In the genomic region with DNA sequence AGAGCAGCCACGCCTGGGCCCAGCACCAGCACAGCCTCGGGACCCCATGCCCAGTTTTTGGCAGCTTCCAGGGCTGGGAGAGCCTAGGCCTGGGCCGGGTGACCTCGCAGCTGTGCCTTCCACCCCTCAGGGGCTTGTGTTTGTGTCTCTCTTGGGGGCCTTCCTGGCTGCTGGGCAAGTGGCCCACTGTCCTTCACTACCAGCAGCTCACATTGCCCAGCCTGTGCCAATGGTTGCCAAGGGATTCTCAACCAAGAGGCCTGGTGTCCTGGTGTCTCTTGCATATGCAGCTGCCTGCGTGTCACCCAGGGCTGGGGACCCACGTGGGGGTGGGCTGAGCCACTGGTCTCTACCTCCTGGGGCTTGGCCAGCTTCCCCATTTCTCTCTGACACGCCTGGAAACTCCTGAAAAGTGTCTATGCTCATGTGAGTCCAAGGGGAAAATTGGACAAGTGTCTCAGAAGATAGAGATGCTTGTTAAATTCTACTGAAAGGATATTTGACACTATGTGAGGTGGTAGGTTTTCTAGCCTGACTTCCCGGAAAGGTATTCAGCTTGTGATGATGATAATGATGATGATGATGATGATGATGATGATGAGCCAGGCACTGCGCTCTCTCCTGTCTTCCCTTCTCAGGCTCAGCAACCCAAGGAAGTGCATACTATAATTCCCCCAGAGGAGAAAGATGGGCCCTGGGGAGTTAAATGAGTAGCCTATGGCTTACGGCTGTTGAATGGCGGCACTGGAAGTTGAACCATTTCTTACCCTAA, we compare ENCODE assay signal across 28 cellular contexts. TPM values are rescaled to one million over a fixed set of nuclear protein-coding genes. Genes with fewer than 3 reads are reported as not detected.
DNase-seq lines count a peak whose midpoint lies in the region; ATAC-seq, FAIRE-seq and TF ChIP-seq lines count a peak whose summit lies in the region.
"Had no signal": no experiment of that assay in that cellular context is flagged by ENCODE, and none has a peak within 500 bp of the region (broad histone marks: within the 10 kb centered on the region; RNA-seq: fewer than 3 reads in every experiment).

No MANE protein-coding gene starts in this region.

- POLR2A ChIA-PET in HepG2 (lab: Yijun Ruan, JAX) = no interaction called here

- H2BK120ac ChIP-seq in neuronal stem cell (ENCODE audit: low read depth, low read length) = no peak overlapping the region

- H3K27me3 ChIP-seq in HepG2 (ENCODE audit: control insufficient read depth in 1 of 2, insufficient read depth in 2 of 2, low read length in 2 of 2) (no peaks in the 10 kb centered on the region), right lobe of liver (no peaks in the 10 kb centered on the region), neuronal stem cell (ENCODE audit: control insufficient read depth in 3 of 3, insufficient read depth in 3 of 3, low read depth in 1 of 3, low read length in 3 of 3) (peaks cover 0 to 43% (median 10%) of the 10 kb centered on the region in 3 experiments), breast epithelium (peaks cover 0 to 22% of the 10 kb centered on the region in 2 donors)

- H3K4me1 ChIP-seq in HepG2 (ENCODE audit: insufficient read depth, low read length) = peaks cover 13% of the 10 kb centered on the region
- H3K4me1 ChIP-seq in right lobe of liver = peaks cover 0 to 15% (median 0%) of the 10 kb centered on the region in 4 donors
- peaks cover 2 to 10% of the 10 kb centered on the region in 2 donors for H3K4me1 ChIP-seq in neuronal stem cell (ENCODE audit: control insufficient read depth in 2 of 2, insufficient read depth in 1 of 2, low read depth in 1 of 2, low read length in 2 of 2)
- H3K4me1 ChIP-seq in breast epithelium = no peaks in the 10 kb centered on the region
- H3K4me1 ChIP-seq: A549 had no signal

- no peak overlapping the region for H2BK12ac ChIP-seq in neuronal stem cell (ENCODE audit: low read length)

- in situ Hi-C loops in HepG2 (cut with HindIII; ENCODE audit: extremely low pct_ligation_motif_present, low pct_unique_long_range_greater_than_20kb) = no loop called here

- H2AFZ ChIP-seq in HepG2 (ENCODE audit: low read length) = no peak overlapping the region
- no peak overlapping the region for H2AFZ ChIP-seq in neuronal stem cell (ENCODE audit: low read length)

- no peak for DNase-seq in HepG2 (ENCODE audit: low spot score)
- no peak for DNase-seq in right lobe of liver
- peak; percentile 25 for DNase-seq in RPMI7951 (ENCODE audit: low read depth)
- no peak for DNase-seq in neuronal stem cell (ENCODE audit: low spot score)
- DNase-seq in breast epithelium (ENCODE audit: low spot score in 2 of 2) = no peak
- no peak for DNase-seq in retina
- DNase-seq in COLO668 (lab: John Stamatoyannopoulos, UW; ENCODE audit: unreplicated experiment) = no peak
- DNase-seq: CD4-positive, alpha-beta memory T cell; DMS 273 treated with DMSO at 0.1 percent for 48 hours; DMS79; EL; GDM1; NCI-H1105; NCI-H1436 treated with DMSO at 0.1 percent for 48 hours; NCI-H187 treated with DMSO at 0.1 percent for 48 hours; NCI-H2171 treated with DMSO at 0.1 percent for 48 hours; NCI-H345; NCI-H524 treated with DMSO at 0.1 percent for 48 hours; NCI-H774; SHP77 treated with DMSO at 0.1 percent for 48 hours had no signal

- no peaks in the 10 kb centered on the region for H3K79me2 ChIP-seq in HepG2 (ENCODE audit: insufficient read depth, low read length)

- CTCF ChIA-PET in HepG2 (lab: Yijun Ruan, JAX; ENCODE audit: low intra/inter-chr PET ratio, low total read pairs) = no interaction called here

- H3K4ac ChIP-seq in neuronal stem cell (ENCODE audit: low read length) = no peak overlapping the region

- TF ChIP-seq POLR2A in HepG2 (IDR thresholded peaks at IDR 0.05; ENCODE audit: insufficient read depth in 1 of 2, low read depth in 2 of 2, low read length in 2 of 2) = no peak
- no peak for TF ChIP-seq POLR2A in right lobe of liver (IDR thresholded peaks at IDR 0.05)
- TF ChIP-seq POLR2A in breast epithelium (IDR thresholded peaks at IDR 0.05) = no peak

- peak overlapping the region; percentile 12 for H3K18ac ChIP-seq in neuronal stem cell (ENCODE audit: low read length)

- H4K91ac ChIP-seq in neuronal stem cell (ENCODE audit: low read depth, low read length, poor library complexity) = no peak overlapping the region

- H3K14ac ChIP-seq in neuronal stem cell (ENCODE audit: low read length) = no peak overlapping the region

- H3K36me3 ChIP-seq in HepG2 (replicated peaks in 1 of 2; ENCODE audit: control insufficient read depth in 1 of 2, insufficient read depth in 2 of 2, low read length in 2 of 2) (no peaks in the 10 kb centered on the region), right lobe of liver (no peaks in the 10 kb centered on the region), neuronal stem cell (replicated peaks in 1 of 2; ENCODE audit: control insufficient read depth in 2 of 2, insufficient read depth in 2 of 2, low read length in 2 of 2) (no peaks in the 10 kb centered on the region), breast epithelium (no peaks in the 10 kb centered on the region)

- TF ChIP-seq EP300 in HepG2 (IDR thresholded peaks at IDR 0.05; ENCODE audit: low read depth in 2 of 2, low read length in 2 of 2) (no peak), HepG2 (CRISPR knock-in tag; IDR thresholded peaks at IDR 0.05; ENCODE audit: borderline replicate concordance) (no peak)

- H2BK5ac ChIP-seq in neuronal stem cell (ENCODE audit: low read length) = no peak overlapping the region

- no peak overlapping the region for H3K23ac ChIP-seq in neuronal stem cell (ENCODE audit: low read depth, low read length, poor library complexity)

- no peak for TF ChIP-seq RAD21 in HepG2 (CRISPR knock-in tag; IDR thresholded peaks at IDR 0.05)

- H3K79me1 ChIP-seq in neuronal stem cell (ENCODE audit: low read depth, low read length) = no peaks in the 10 kb centered on the region

- ATAC-seq in HepG2 (no peak), right lobe of liver (no peak)
- ATAC-seq: A549, GM12878, HCT116 had no signal

- H3K27ac ChIP-seq in HepG2 (ENCODE audit: extremely low read length, insufficient read depth, low read length) (no peak overlapping the region), right lobe of liver (no peak overlapping the region), neuronal stem cell (replicated peaks; ENCODE audit: low read length) (no peak overlapping the region), breast epithelium (no peak overlapping the region)
- H3K27ac ChIP-seq: A549, KMS-11, RWPE1, SK-N-MC had no signal

- no peak for TF ChIP-seq CTCF in HepG2 (CRISPR knock-in tag; IDR thresholded peaks at IDR 0.05)
- no peak for TF ChIP-seq CTCF in right lobe of liver (IDR thresholded peaks at IDR 0.05)
- no peak for TF ChIP-seq CTCF in breast epithelium (IDR thresholded peaks at IDR 0.05)

- H3K9ac ChIP-seq in HepG2 (ENCODE audit: insufficient read depth, low read depth, low read length) = no peak overlapping the region
- peak overlapping the region; percentile 16 for H3K9ac ChIP-seq in neuronal stem cell (ENCODE audit: low read depth, low read length, poor library complexity)
- H3K9ac ChIP-seq: KMS-11 had no signal

- intact Hi-C loops in HepG2 (cut with micrococcal nuclease; ENCODE audit: unreplicated experiment) (no loop called here), right lobe of liver (cut with DNase I) (no loop called here), breast epithelium (cut with DNase I; ENCODE audit: low total_unique reads) (no loop called here)

- no peak for FAIRE-seq in HepG2 (lab: Jason Lieb, UNC)
- FAIRE-seq: A549, GM12878, H1 had no signal

- no peak overlapping the region for H4K8ac ChIP-seq in neuronal stem cell (ENCODE audit: low read depth, low read length)

- H3K9me3 ChIP-seq in HepG2 (ENCODE audit: low read length) = no peaks in the 10 kb centered on the region
- no peaks in the 10 kb centered on the region for H3K9me3 ChIP-seq in right lobe of liver
- no peaks in the 10 kb centered on the region for H3K9me3 ChIP-seq in neuronal stem cell (replicated peaks in 1 of 2; ENCODE audit: control insufficient read depth in 2 of 2, insufficient read depth in 1 of 2, low read depth in 1 of 2, low read length in 2 of 2)
- H3K9me3 ChIP-seq in breast epithelium = no peaks in the 10 kb centered on the region
- H3K9me3 ChIP-seq: A549 had no signal

- H3K4me2 ChIP-seq in HepG2 (ENCODE audit: low read depth, low read length) (no peak overlapping the region), neuronal stem cell (ENCODE audit: insufficient read depth, low read length, poor library complexity, severe bottlenecking) (no peak overlapping the region)
- H3K4me2 ChIP-seq: A549, KMS-11 had no signal

- no peak overlapping the region for H3K4me3 ChIP-seq in HepG2 (replicated peaks in 1 of 3; ENCODE audit: insufficient read depth in 1 of 3, low read depth in 2 of 3, low read length in 3 of 3)
- no peak overlapping the region for H3K4me3 ChIP-seq in right lobe of liver
- H3K4me3 ChIP-seq in neuronal stem cell (ENCODE audit: low read length in 2 of 2) = no peak overlapping the region
- no peak overlapping the region for H3K4me3 ChIP-seq in breast epithelium
- H3K4me3 ChIP-seq: A549, GM12878, SK-N-MC had no signal

- peak overlapping the region; percentile 10 for H2AK5ac ChIP-seq in neuronal stem cell (ENCODE audit: low read depth, low read length)

- no peaks in the 10 kb centered on the region for H4K20me1 ChIP-seq in HepG2 (ENCODE audit: insufficient read depth, low read length)

- peak overlapping the region; percentile 24 for H2BK15ac ChIP-seq in neuronal stem cell (ENCODE audit: low read length)

- 96% methylated on average over 5 of the region's 11 CpGs for WGBS in HepG2 (ENCODE audit: low lambda C conversion rate)
- WGBS in right lobe of liver (ENCODE audit: insufficient coverage, low coverage, low lambda C conversion rate, missing lambda C conversion rate) = 77% methylated on average over 5 of the region's 11 CpGs
- WGBS in neuronal stem cell (ENCODE audit: extremely low coverage in 2 of 2, insufficient read length in 2 of 2, insufficient replicate concordance in 1 of 2), 2 donors = no CpG with 5 or more reads among the region's 11 CpGs

- no TSS peak for BruUV-seq in HepG2 (replicated peaks; lab: Mats Ljungman, UMichigan)

RNA-seq across cellular contexts. Expression of a gene that starts 48.8 kb away (rescaled TPM):
- total RNA-seq in HepG2 (2016; rRNA removed; fragmentation: Illumina TruSeq; extraction: Trizol) (0.04 TPM in 1 of 2 replicates, not detected in the other), right lobe of liver (under 1 TPM in 3 of 6 experiments, not detected in 3; 0.16 to 0.26 (median 0.17) TPM), breast epithelium (under 1 TPM in 2 of 3 donors, not detected in 1; 0.16 to 0.44 TPM)
- 0.30 and 0.35 TPM in 2 replicates for total RNA-seq in HepG2 (2016; cell fraction: cytosol; rRNA removed; fragmentation: Illumina TruSeq; extraction: Trizol; ENCODE audit: low read depth)
- 0.19 TPM in 1 of 2 replicates, not detected in the other for total RNA-seq in HepG2 (2016; cell fraction: insoluble cytoplasmic fraction; rRNA removed; fragmentation: Illumina TruSeq; extraction: Trizol)
- total RNA-seq in HepG2 (2016; cell fraction: membrane; rRNA removed; fragmentation: Illumina TruSeq; extraction: Trizol) = 0.12 and 0.21 TPM in 2 replicates
- 0.19 and 0.43 TPM in 2 replicates for total RNA-seq in HepG2 (2016; cell fraction: nucleus; rRNA removed; fragmentation: Illumina TruSeq; extraction: Trizol)
- polyA plus RNA-seq in HepG2 (2011; rRNA removed) = 0.33 and 0.35 TPM in 2 replicates
- polyA plus RNA-seq in HepG2 (2011; cell fraction: cytosol; rRNA removed) = 0.17 and 0.24 TPM in 2 replicates
- polyA plus RNA-seq in HepG2 (2011; cell fraction: nucleus; rRNA removed) = 2.0 and 2.8 TPM in 2 replicates
- polyA plus RNA-seq in HepG2 (2012) = 0.16 and 0.17 TPM in 2 replicates
- polyA plus RNA-seq in HepG2 (2016; cell fraction: cytosol; fragmentation: Illumina TruSeq; extraction: Trizol; ENCODE audit: low read depth) = 0.09 and 0.14 TPM in 2 replicates
- 0.07 TPM in 1 of 2 replicates, not detected in the other for polyA plus RNA-seq in HepG2 (2016; cell fraction: insoluble cytoplasmic fraction; fragmentation: Illumina TruSeq; extraction: Trizol; ENCODE audit: low read depth)
- 0.05 and 0.20 TPM in 2 replicates for polyA plus RNA-seq in HepG2 (2016; cell fraction: membrane; fragmentation: Illumina TruSeq; extraction: Trizol; ENCODE audit: low read depth)
- polyA plus RNA-seq in HepG2 (2016; cell fraction: nucleus; fragmentation: Illumina TruSeq; extraction: Trizol; ENCODE audit: insufficient read depth, low read depth) = 0.15 and 0.69 TPM in 2 replicates
- polyA minus RNA-seq in HepG2 (2011; rRNA and poly(A)+ RNA removed; ENCODE audit: low replicate concordance) = 0.05 and 0.46 TPM in 2 replicates
- polyA minus RNA-seq in HepG2 (2011; cell fraction: cytosol; rRNA and poly(A)+ RNA removed) = not detected in 2 replicates
- 1.2 and 1.3 TPM in 2 replicates for polyA minus RNA-seq in HepG2 (2011; cell fraction: nucleus; rRNA and poly(A)+ RNA removed)
- 0.59 TPM in 1 of 2 replicates, not detected in the other for total RNA-seq in RPMI7951 (2014; rRNA removed; shearing (Covaris generic))
- 0.67 TPM for polyA plus RNA-seq in neuronal stem cell (2013, experiment 1 of 2)
- polyA plus RNA-seq in neuronal stem cell (2013, experiment 2 of 2) = 0.68 TPM
- polyA plus RNA-seq: CD4-positive, alpha-beta memory T cell; IgD-negative memory B cell had no signal
